In genomic region chr21:14591882-14592281, GRCh38 we compare ENCODE assay signal across 8 cellular contexts. TPM values are rescaled to one million over a fixed set of nuclear protein-coding genes. Genes with fewer than 3 reads are reported as not detected.
DNase-seq lines count a peak whose midpoint lies in the region; ATAC-seq and TF ChIP-seq lines count a peak whose summit lies in the region.

No MANE protein-coding gene starts in this region.

- no peaks in the 10 kb centered on the region for H3K36me3 ChIP-seq in transverse colon

- no peaks in the 10 kb centered on the region for H3K9me3 ChIP-seq in transverse colon

- H3K27ac ChIP-seq in transverse colon = peak overlapping the region in 2 of 4 donors; percentile 16 to 31

- in situ Hi-C loops in transverse colon (cut with MboI; ENCODE audit: low pct_ligation_motif_present in 1 of 4, low pct_unique_long_range_greater_than_20kb in 1 of 4, low sequenced_read_pairs in 3 of 4) = no loop called here

- no peak for TF ChIP-seq POLR2A in transverse colon (IDR thresholded peaks at IDR 0.05)

- 57 to 88% methylated on average over 1 to 2 of the region's 2 CpGs for WGBS in transverse colon (ENCODE audit: low coverage in 1 of 2), 2 donors

- peak; percentile 49 for ATAC-seq in GM19395 (IDR thresholded peaks at IDR 0.05; ENCODE audit: unreplicated experiment)
- peak; percentile 45 for ATAC-seq in esophagus mucosa
- no peak for ATAC-seq in HG02610 (IDR thresholded peaks at IDR 0.05; ENCODE audit: unreplicated experiment)
- no peak for ATAC-seq in HG03460 (IDR thresholded peaks at IDR 0.05; ENCODE audit: unreplicated experiment)

- TF ChIP-seq CTCF in retinal pigment epithelial cell (conservative IDR thresholded peaks at IDR 0.05; ENCODE audit: low read depth, low read length) = no peak
- no peak for TF ChIP-seq CTCF in transverse colon (IDR thresholded peaks at IDR 0.05)

- H3K27me3 ChIP-seq in transverse colon = no peaks in the 10 kb centered on the region

- intact Hi-C loops in transverse colon (cut with DNase I; ENCODE audit: low total_unique reads) = no loop called here

- no peak for TF ChIP-seq EP300 in transverse colon (IDR thresholded peaks at IDR 0.05; ENCODE audit: low read depth)

- peak; percentile 78 for DNase-seq in NOMO-1 treated with DMSO at 0.1 percent for 48 hours (lab: John Stamatoyannopoulos, UW; ENCODE audit: unreplicated experiment)
- peak; percentile 27 for DNase-seq in retinal pigment epithelial cell (ENCODE audit: low read depth)
- no peak for DNase-seq in T1000 (lab: John Stamatoyannopoulos, UW)
- DNase-seq in transverse colon = no peak

- no peak overlapping the region for H3K4me3 ChIP-seq in retinal pigment epithelial cell (ENCODE audit: low read length)
- H3K4me3 ChIP-seq in transverse colon = no peak overlapping the region

- H3K4me1 ChIP-seq in transverse colon = no peaks in the 10 kb centered on the region

RNA-seq across cellular contexts. Expression of gene SAMSN1, which starts 45.8 kb away (rescaled TPM):
- 2.2 TPM for total RNA-seq in esophagus mucosa
- 1 to 10 TPM; 1.6 to 9.5 (median 5.2) TPM for total RNA-seq in transverse colon

Comparison
In these comparisons a context has a peak if more than half of its experiments do, and no peak if none do; other contexts are left out.
1. ATAC-seq: peak in GM19395 (single experiment) and esophagus mucosa (single experiment); none in HG02610 (single experiment) and HG03460 (single experiment).
2. DNase-seq: peak in NOMO-1 treated with DMSO at 0.1 percent for 48 hours (single experiment) and retinal pigment epithelial cell (single experiment); none in T1000 (single experiment) and transverse colon (single experiment).